In the genomic region with DNA sequence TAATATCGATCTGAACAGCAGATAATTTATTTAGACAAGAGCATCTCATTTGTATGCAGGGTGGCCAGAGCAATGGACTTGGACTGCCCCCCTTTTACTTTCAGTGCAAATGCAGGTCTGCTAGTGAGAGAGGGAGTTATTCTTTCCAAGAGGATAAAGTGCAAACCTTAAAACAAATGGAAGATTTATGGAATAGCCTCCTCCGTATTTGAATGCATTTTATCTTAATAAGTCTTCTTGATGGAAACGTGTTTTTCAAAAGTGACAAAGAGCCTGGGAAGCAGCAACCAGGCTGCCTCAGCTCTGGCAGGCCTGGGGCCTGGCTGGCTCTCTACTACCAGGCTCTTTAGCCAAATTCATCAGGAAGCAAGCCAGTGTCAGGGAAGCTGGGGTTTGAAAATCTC, we compare ENCODE assay signal across 1 cellular context.
A peak's percentile ranks its signal among the peaks of the same experiment; 100 is the strongest.
TF ChIP-seq lines count a peak whose summit lies in the region.

No MANE protein-coding gene starts in this region.

TF ChIP-seq in H1, 55 proteins besides CTCF, POLR2A, EP300 and RAD21:
- no peak for TF ChIP-seq CBX5 (IDR thresholded peaks at IDR 0.05; ENCODE audit: low read depth, low read length)
- TF ChIP-seq EGR1 (IDR thresholded peaks at IDR 0.05; ENCODE audit: borderline replicate concordance, low read depth, low read length), result no peak
- TF ChIP-seq KDM5A (IDR thresholded peaks at IDR 0.05; ENCODE audit: low read length), result no peak
- TF ChIP-seq RNF2 (IDR thresholded peaks at IDR 0.05; ENCODE audit: borderline replicate concordance, low read depth, low read length, missing control alignments, poor library complexity, severe bottlenecking), result peak; percentile 74
